ENCODE assay signal across 17 cellular contexts in genomic region chr14:88245321-88245720, GRCh38.
DNase-seq lines count a peak whose midpoint lies in the region; ATAC-seq and TF ChIP-seq lines count a peak whose summit lies in the region.
"Had no signal": no experiment of that assay in that cellular context is flagged by ENCODE, and none has a peak within 500 bp of the region (broad histone marks: within the 10 kb centered on the region; RNA-seq: fewer than 3 reads in every experiment).

No MANE protein-coding gene starts in this region.

- no peaks in the 10 kb centered on the region for H3K4me1 ChIP-seq in endodermal cell (ENCODE audit: control insufficient read depth, insufficient read depth, low read length)
- H3K4me1 ChIP-seq in uterus: no peaks in the 10 kb centered on the region

- H3K4me3 Mint-ChIP-seq in endodermal cell: no peak overlapping the region
- H3K4me3 Mint-ChIP-seq: activated naive CD4-positive, alpha-beta T cell treated with anti-CD3 and anti-CD28 coated beads, Interleukin-2, amount 50 U/mL, for 24 hours; effector memory CD8-positive, alpha-beta T cell had no signal

- H3K27me3 ChIP-seq in endodermal cell (ENCODE audit: control insufficient read depth, insufficient read depth, low read length, poor library complexity, severe bottlenecking): no peaks in the 10 kb centered on the region
- no peaks in the 10 kb centered on the region for H3K27me3 ChIP-seq in uterus

- DNase-seq in NCI-H524 (lab: John Stamatoyannopoulos, UW) (peak; percentile 14 to 45), NCI-H524 treated with DMSO at 0.1 percent for 48 hours (lab: John Stamatoyannopoulos, UW) (no peak), NCI-H345 (lab: John Stamatoyannopoulos, UW) (peak; percentile 57), endodermal cell (no peak), stromal cell of bone marrow (ENCODE audit: low read depth) (peak; percentile 3), uterus (no peak)
- DNase-seq: activated CD8-positive, alpha-beta memory T cell treated with anti-CD3 and anti-CD28 coated beads, Interleukin-2, amount 50 U/mL, for 4 hours; effector memory CD8-positive, alpha-beta T cell; foreskin fibroblast; GOT3; mesenchymal stem cell; NCI-H1105 treated with DMSO at 0.1 percent for 48 hours; stimulated activated naive CD8-positive, alpha-beta T cell treated with anti-CD3 and anti-CD28 coated beads, Interleukin-15, Interleukin-2, amounts not matched to agents 100 U/mL and 50 U/mL, for 24 hours had no signal

- WGBS in endodermal cell (ENCODE audit: insufficient coverage in 1 of 2, insufficient read length in 1 of 2), 2 experiments: 64 to 69% methylated on average over 5 to 8 of the region's 8 CpGs

- intact Hi-C loops in uterus (cut with DNase I; ENCODE audit: low total_unique reads): no loop called here

- no peak overlapping the region for H3K27ac Mint-ChIP-seq in endodermal cell
- H3K27ac Mint-ChIP-seq: activated naive CD4-positive, alpha-beta T cell treated with anti-CD3 and anti-CD28 coated beads, Interleukin-2, amount 50 U/mL, for 24 hours; effector memory CD8-positive, alpha-beta T cell had no signal

- H3K36me3 ChIP-seq in endodermal cell (ENCODE audit: control insufficient read depth, insufficient read depth, low read length) (no peaks in the 10 kb centered on the region), uterus (no peaks in the 10 kb centered on the region)

- H3K27ac ChIP-seq in endodermal cell (ENCODE audit: low read depth, low read length) (peak overlapping the region; percentile 55), uterus (no peak overlapping the region)

- TF ChIP-seq POLR2A in uterus (IDR thresholded peaks at IDR 0.05): no peak

- H3K9ac ChIP-seq in endodermal cell (ENCODE audit: extremely low read depth, low read length, poor library complexity, severe bottlenecking): no peak overlapping the region

- no peaks in the 10 kb centered on the region for H3K9me3 ChIP-seq in endodermal cell (ENCODE audit: control insufficient read depth, low read length)
- H3K9me3 ChIP-seq in uterus: no peaks in the 10 kb centered on the region

- no peaks in the 10 kb centered on the region for H3K4me1 Mint-ChIP-seq in endodermal cell
- H3K4me1 Mint-ChIP-seq: activated naive CD4-positive, alpha-beta T cell treated with anti-CD3 and anti-CD28 coated beads, Interleukin-2, amount 50 U/mL, for 24 hours had no signal

- no peaks in the 10 kb centered on the region for H3K36me3 Mint-ChIP-seq in endodermal cell (ENCODE audit: low read depth)
- H3K36me3 Mint-ChIP-seq: activated naive CD4-positive, alpha-beta T cell treated with anti-CD3 and anti-CD28 coated beads, Interleukin-2, amount 50 U/mL, for 24 hours had no signal

- no peak for ATAC-seq in HG03097 (IDR thresholded peaks at IDR 0.05; ENCODE audit: low FRiP score, unreplicated experiment)
- ATAC-seq in GM19452 (IDR thresholded peaks at IDR 0.05; ENCODE audit: unreplicated experiment): no peak
- ATAC-seq: effector memory CD8-positive, alpha-beta T cell; stimulated activated naive CD8-positive, alpha-beta T cell treated with anti-CD3 and anti-CD28 coated beads, Interleukin-15, Interleukin-2, amounts not matched to agents 100 U/mL and 50 U/mL, for 24 hours had no signal

- H3K4me3 ChIP-seq in endodermal cell (ENCODE audit: low read length) (no peak overlapping the region), uterus (no peak overlapping the region)
- H3K4me3 ChIP-seq: smooth muscle cell had no signal

- H3K9me3 Mint-ChIP-seq in endodermal cell: no peaks in the 10 kb centered on the region
- H3K9me3 Mint-ChIP-seq: activated naive CD4-positive, alpha-beta T cell treated with anti-CD3 and anti-CD28 coated beads, Interleukin-2, amount 50 U/mL, for 24 hours; effector memory CD8-positive, alpha-beta T cell had no signal

- TF ChIP-seq CTCF in endodermal cell (conservative IDR thresholded peaks at IDR 0.05): no peak
- no peak for TF ChIP-seq CTCF in uterus (IDR thresholded peaks at IDR 0.05)

- peaks cover 16% of the 10 kb centered on the region for H3K27me3 Mint-ChIP-seq in endodermal cell (ENCODE audit: insufficient read depth)

Comparison
In these comparisons a context has a peak if more than half of its experiments do, and no peak if none do; other contexts are left out.
1. DNase-seq: peak in NCI-H524 (2 of 2), NCI-H345 (single experiment) and stromal cell of bone marrow (single experiment); none in NCI-H524 treated with DMSO at 0.1 percent for 48 hours (single experiment), endodermal cell (single experiment) and uterus (0 of 2).